ENCODE assay signal across 1 cellular context in genomic region chr14:81398196-81398891, GRCh38.
TF ChIP-seq lines count a peak whose summit lies in the region.

No MANE protein-coding gene starts in this region.

TF ChIP-seq in GM23338, 12 proteins besides CTCF, POLR2A, EP300 and RAD21 (continued from another document):
- TF ChIP-seq ZNF462 (CRISPR knock-in tag; IDR thresholded peaks at IDR 0.05): no peak
- TF ChIP-seq ETS1 (IDR thresholded peaks at IDR 0.05): no peak
- no peak for TF ChIP-seq REST (IDR thresholded peaks at IDR 0.05; ENCODE audit: unreplicated experiment)
- TF ChIP-seq EZH2 (IDR thresholded peaks at IDR 0.05; ENCODE audit: low read depth, unreplicated experiment): no peak
- no peak for TF ChIP-seq NANOG (IDR thresholded peaks at IDR 0.05; ENCODE audit: borderline replicate concordance)
- no peak for TF ChIP-seq POLR2AphosphoS5 (IDR thresholded peaks at IDR 0.05; ENCODE audit: low read depth)
- no peak for TF ChIP-seq EZH2phosphoT487 (IDR thresholded peaks at IDR 0.05; ENCODE audit: unreplicated experiment)
- TF ChIP-seq JUNB (IDR thresholded peaks at IDR 0.05; ENCODE audit: unreplicated experiment): no peak
